Comparison of ENCODE assay signal across 8 cellular contexts in the genomic region with DNA sequence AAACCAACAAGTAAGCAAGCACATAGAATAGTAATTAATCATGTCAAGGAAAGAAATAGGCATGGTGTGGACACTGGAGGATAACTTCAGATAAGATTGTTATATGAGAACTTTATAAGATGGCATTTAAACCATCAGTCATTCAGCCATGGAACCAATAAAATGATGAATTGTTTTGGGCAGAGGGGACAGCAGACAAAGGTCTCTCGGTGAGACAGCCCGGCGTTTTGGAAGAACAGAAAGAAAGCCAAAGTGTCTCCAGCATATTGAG. TPM values are rescaled to one million over a fixed set of nuclear protein-coding genes. Genes with fewer than 3 reads are reported as not detected.
DNase-seq lines count a peak whose midpoint lies in the region; ATAC-seq and TF ChIP-seq lines count a peak whose summit lies in the region.

No MANE protein-coding gene starts in this region.

- intact Hi-C loops in colonic mucosa (cut with DNase I): no loop called here

- H3K4me3 Mint-ChIP-seq in natural killer cell treated with Interleukin-12 subunit alpha and Interleukin-12 subunit beta and Interleukin-15 and Interleukin-18, amount 100 ng/mL, for 72 hours: peak overlapping the region; percentile 99

- H3K27me3 Mint-ChIP-seq in natural killer cell treated with Interleukin-12 subunit alpha and Interleukin-12 subunit beta and Interleukin-15 and Interleukin-18, amount 100 ng/mL, for 72 hours: no peaks in the 10 kb centered on the region

- peak overlapping the region; percentile 99 to 100 for H3K27ac Mint-ChIP-seq in natural killer cell treated with Interleukin-12 subunit alpha and Interleukin-12 subunit beta and Interleukin-15 and Interleukin-18, amount 100 ng/mL, for 72 hours

- DNase-seq in AG10803 (ENCODE audit: low read depth) (no peak), colonic mucosa (no peak), iPS-NIHi11 (ENCODE audit: low spot score) (no peak), HuH-7.5 (ENCODE audit: low spot score) (no peak)
- no peak for DNase-seq in natural killer cell treated with Interleukin-12 subunit alpha and Interleukin-12 subunit beta and Interleukin-15 and Interleukin-18, amount 100 ng/mL, for 72 hours (ENCODE audit: low spot score)
- no peak for DNase-seq in central memory CD4-positive, alpha-beta T cell

- ATAC-seq in natural killer cell treated with Interleukin-12 subunit alpha and Interleukin-12 subunit beta and Interleukin-15 and Interleukin-18, amount 100 ng/mL, for 72 hours: no peak
- ATAC-seq in GM21360 (IDR thresholded peaks at IDR 0.05; ENCODE audit: unreplicated experiment): no peak

- H3K9ac ChIP-seq in colonic mucosa (ENCODE audit: low read depth in 2 of 2, low read length in 2 of 2): peak overlapping the region in 1 of 2 donors; percentile 65

- no peak for TF ChIP-seq CTCF in AG10803 (conservative IDR thresholded peaks at IDR 0.05; ENCODE audit: low read length)
- no peak for TF ChIP-seq CTCF in colonic mucosa (IDR thresholded peaks at IDR 0.05)

- H3K36me3 ChIP-seq in KOPT-K1 (ENCODE audit: insufficient read depth, low read length): no peaks in the 10 kb centered on the region; the same call in 1 of the 2 replicates
- H3K36me3 ChIP-seq in colonic mucosa: no peaks in the 10 kb centered on the region

- H3K27ac ChIP-seq in KOPT-K1 (ENCODE audit: low read depth, low read length, poor library complexity, severe bottlenecking) (peak overlapping the region; percentile 87), colonic mucosa (peak overlapping the region; percentile 97)

- H3K4me1 Mint-ChIP-seq in natural killer cell treated with Interleukin-12 subunit alpha and Interleukin-12 subunit beta and Interleukin-15 and Interleukin-18, amount 100 ng/mL, for 72 hours (ENCODE audit: low read depth in 2 of 2): peaks cover 32 to 36% of the 10 kb centered on the region in 2 donors

- H3K4me3 ChIP-seq in AG10803 (ENCODE audit: low read length): peak overlapping the region; percentile 86
- H3K4me3 ChIP-seq in colonic mucosa: peak overlapping the region; percentile 82

- H3K27me3 ChIP-seq in colonic mucosa: no peaks in the 10 kb centered on the region

- H3K9me3 ChIP-seq in KOPT-K1 (ENCODE audit: insufficient read depth, low read length, poor library complexity, severe bottlenecking) (no peaks in the 10 kb centered on the region), colonic mucosa (no peaks in the 10 kb centered on the region)

- no peaks in the 10 kb centered on the region for H3K36me3 Mint-ChIP-seq in natural killer cell treated with Interleukin-12 subunit alpha and Interleukin-12 subunit beta and Interleukin-15 and Interleukin-18, amount 100 ng/mL, for 72 hours

- no peaks in the 10 kb centered on the region for H3K4me1 ChIP-seq in colonic mucosa

- no peaks in the 10 kb centered on the region for H3K9me3 Mint-ChIP-seq in natural killer cell treated with Interleukin-12 subunit alpha and Interleukin-12 subunit beta and Interleukin-15 and Interleukin-18, amount 100 ng/mL, for 72 hours

RNA-seq across cellular contexts. Expression of a gene that starts 0.8 kb away (rescaled TPM):
- 1 to 10 TPM; 7.8 to 8.3 TPM for total RNA-seq in colonic mucosa
- 10 to 100 TPM; 67.1 to 83.9 TPM for total RNA-seq in natural killer cell treated with Interleukin-12 subunit alpha and Interleukin-12 subunit beta and Interleukin-15 and Interleukin-18, amount 100 ng/mL, for 72 hours

Comparison
In these comparisons a context has a peak if more than half of its experiments do, and no peak if none do; other contexts are left out.
1. RNA of a gene that starts 0.8 kb away (total RNA-seq): 67.1 to 83.9 TPM in natural killer cell treated with Interleukin-12 subunit alpha and Interleukin-12 subunit beta and Interleukin-15 and Interleukin-18, amount 100 ng/mL, for 72 hours; 7.8 to 8.3 TPM in colonic mucosa; every median in the first group is over 4 times any median in the second.